24 cellular contexts compared by ENCODE assay signal in genomic region chr5:139148986-139149385, GRCh38. TPM values are rescaled to one million over a fixed set of nuclear protein-coding genes. Genes with fewer than 3 reads are reported as not detected.
A peak's percentile ranks its signal among the peaks of the same experiment; 100 is the strongest.
DNase-seq lines count a peak whose midpoint lies in the region; ATAC-seq and TF ChIP-seq lines count a peak whose summit lies in the region.
"Had no signal": no experiment of that assay in that cellular context is flagged by ENCODE, and none has a peak within 500 bp of the region (broad histone marks: within the 10 kb centered on the region; RNA-seq: fewer than 3 reads in every experiment).

No MANE protein-coding gene starts in this region.

- H3K9me3 ChIP-seq in tibial artery, result no peaks in the 10 kb centered on the region
- H3K9me3 ChIP-seq: SK-N-SH, testis had no signal

- no peak for ATAC-seq in activated T-helper 17 cell treated with anti-CD3 and anti-CD28 coated beads, Interleukin-2, amount 50 U/mL, for 72 hours (replicated peaks)
- ATAC-seq: WTC11 had no signal

- intact Hi-C loops in tibial artery (cut with DNase I; ENCODE audit: low total_unique reads), result no loop called here
- intact Hi-C loops in activated CD4-positive, alpha-beta T cell treated with anti-CD3 and anti-CD28 coated beads, Interleukin-2, amount 10 ng/mL, durations not matched to agents 24 days and 14 days (cut with micrococcal nuclease), result loop anchor here (5.0 kb wide), 1 partner anchor 98 kb away; no protein-coding TSS in a partner anchor

- peaks cover 0 to 54% (median 41%) of the 10 kb centered on the region in 4 donors for H3K4me1 ChIP-seq in tibial artery

- H3K4me1 Mint-ChIP-seq in activated T-helper 17 cell treated with anti-CD3 and anti-CD28 coated beads, Interleukin-2, amount 50 U/mL, for 72 hours, result peaks cover 35% of the 10 kb centered on the region
- H3K4me1 Mint-ChIP-seq in mesothelial cell of epicardium, result peaks cover 69% of the 10 kb centered on the region
- H3K4me1 Mint-ChIP-seq in activated CD4-positive, alpha-beta T cell treated with anti-CD3 and anti-CD28 coated beads, Interleukin-2, amount 10 ng/mL, durations not matched to agents 24 days and 14 days, result peaks cover 13% of the 10 kb centered on the region

- H3K27ac ChIP-seq in tibial artery, result peak overlapping the region; percentile 55 to 56
- H3K27ac ChIP-seq: RWPE1, testis had no signal

- peak overlapping the region; percentile 18 for H3K27ac Mint-ChIP-seq in activated T-helper 17 cell treated with anti-CD3 and anti-CD28 coated beads, Interleukin-2, amount 50 U/mL, for 72 hours
- peak overlapping the region; percentile 96 for H3K27ac Mint-ChIP-seq in mesothelial cell of epicardium
- no peak overlapping the region for H3K27ac Mint-ChIP-seq in activated CD4-positive, alpha-beta T cell treated with anti-CD3 and anti-CD28 coated beads, Interleukin-2, amount 10 ng/mL, durations not matched to agents 24 days and 14 days
- H3K27ac Mint-ChIP-seq: T-helper 2 cell treated with Interferon-gamma antibody and Interleukin-4, amounts not matched to agents 5 μg/mL and 100 μg/mL, for 36 hours had no signal

- no peaks in the 10 kb centered on the region for H3K27me3 ChIP-seq in tibial artery
- H3K27me3 ChIP-seq: testis had no signal

- H3K4me3 ChIP-seq in tibial artery, result no peak overlapping the region
- H3K4me3 ChIP-seq: testis had no signal

- DNase-seq in DMS53 (lab: John Stamatoyannopoulos, UW), result peak; percentile 26
- no peak for DNase-seq in DMS53 treated with DMSO at 0.1 percent for 48 hours (lab: John Stamatoyannopoulos, UW; ENCODE audit: unreplicated experiment)
- DNase-seq in mesothelial cell of epicardium (ENCODE audit: low spot score in 2 of 2, unreplicated experiment in 2 of 2), result no peak
- no peak for DNase-seq in tibial artery
- DNase-seq in activated CD4-positive, alpha-beta T cell treated with anti-CD3 and anti-CD28 coated beads, Interleukin-2, amount 10 ng/mL, durations not matched to agents 24 days and 14 days, result no peak
- no peak for DNase-seq in KG1 (lab: John Stamatoyannopoulos, UW)
- DNase-seq in HuH-7 (ENCODE audit: low spot score), result no peak
- DNase-seq: 8988T; activated CD8-positive, alpha-beta memory T cell treated with anti-CD3 and anti-CD28 coated beads, Interleukin-2, amount 50 U/mL, for 48 hours; activated effector memory CD4-positive, alpha-beta T cell treated with Interleukin-2 at 50 U/mL for 16 hours; CD8-positive, alpha-beta memory T cell; effector CD4-positive, alpha-beta T cell; head of caudate nucleus; Karpas-422; naive thymus-derived CD4-positive, alpha-beta T cell; NCI-H1048; NCI-H187 treated with DMSO at 0.1 percent for 48 hours; NCI-H82; SK-N-SH; testis had no signal

- no peaks in the 10 kb centered on the region for H3K36me3 ChIP-seq in tibial artery

- H3K4me3 Mint-ChIP-seq in activated T-helper 17 cell treated with anti-CD3 and anti-CD28 coated beads, Interleukin-2, amount 50 U/mL, for 72 hours, result no peak overlapping the region
- no peak overlapping the region for H3K4me3 Mint-ChIP-seq in mesothelial cell of epicardium
- no peak overlapping the region for H3K4me3 Mint-ChIP-seq in activated CD4-positive, alpha-beta T cell treated with anti-CD3 and anti-CD28 coated beads, Interleukin-2, amount 10 ng/mL, durations not matched to agents 24 days and 14 days
- H3K4me3 Mint-ChIP-seq: CD8-positive, alpha-beta memory T cell; naive thymus-derived CD4-positive, alpha-beta T cell; T-helper 2 cell treated with Interferon-gamma antibody and Interleukin-4, amounts not matched to agents 5 μg/mL and 100 μg/mL, for 36 hours; WTC11 had no signal

- H3K9me3 Mint-ChIP-seq in activated T-helper 17 cell treated with anti-CD3 and anti-CD28 coated beads, Interleukin-2, amount 50 U/mL, for 72 hours, result no peaks in the 10 kb centered on the region
- H3K9me3 Mint-ChIP-seq in mesothelial cell of epicardium, result peaks cover 3% of the 10 kb centered on the region
- H3K9me3 Mint-ChIP-seq in activated CD4-positive, alpha-beta T cell treated with anti-CD3 and anti-CD28 coated beads, Interleukin-2, amount 10 ng/mL, durations not matched to agents 24 days and 14 days, result no peaks in the 10 kb centered on the region
- H3K9me3 Mint-ChIP-seq: CD8-positive, alpha-beta memory T cell; naive thymus-derived CD4-positive, alpha-beta T cell; T-helper 2 cell treated with Interferon-gamma antibody and Interleukin-4, amounts not matched to agents 5 μg/mL and 100 μg/mL, for 36 hours; WTC11 had no signal

- H3K27me3 Mint-ChIP-seq in activated T-helper 17 cell treated with anti-CD3 and anti-CD28 coated beads, Interleukin-2, amount 50 U/mL, for 72 hours, result no peaks in the 10 kb centered on the region
- no peaks in the 10 kb centered on the region for H3K27me3 Mint-ChIP-seq in mesothelial cell of epicardium (ENCODE audit: low read depth)
- H3K27me3 Mint-ChIP-seq in activated CD4-positive, alpha-beta T cell treated with anti-CD3 and anti-CD28 coated beads, Interleukin-2, amount 10 ng/mL, durations not matched to agents 24 days and 14 days, result no peaks in the 10 kb centered on the region
- H3K27me3 Mint-ChIP-seq: CD8-positive, alpha-beta memory T cell; naive thymus-derived CD4-positive, alpha-beta T cell had no signal

- H3K36me3 Mint-ChIP-seq in activated T-helper 17 cell treated with anti-CD3 and anti-CD28 coated beads, Interleukin-2, amount 50 U/mL, for 72 hours (ENCODE audit: low read depth), result no peaks in the 10 kb centered on the region
- peaks cover 4% of the 10 kb centered on the region for H3K36me3 Mint-ChIP-seq in mesothelial cell of epicardium
- H3K36me3 Mint-ChIP-seq in activated CD4-positive, alpha-beta T cell treated with anti-CD3 and anti-CD28 coated beads, Interleukin-2, amount 10 ng/mL, durations not matched to agents 24 days and 14 days (ENCODE audit: low read depth), result no peaks in the 10 kb centered on the region
- H3K36me3 Mint-ChIP-seq: WTC11 had no signal

- no peak for TF ChIP-seq CTCF in mesothelial cell of epicardium (IDR thresholded peaks at IDR 0.05; ENCODE audit: unreplicated experiment)
- no peak for TF ChIP-seq CTCF in tibial artery (IDR thresholded peaks at IDR 0.05)

RNA-seq across cellular contexts. Expression of gene SIL1, which starts 49.2 kb away (rescaled TPM):
- total RNA-seq in activated T-helper 17 cell treated with anti-CD3 and anti-CD28 coated beads, Interleukin-2, amount 50 U/mL, for 72 hours, result 10 to 100 TPM; 24.4 to 27.0 TPM
- 46.2 to 55.4 TPM (median 51.2 TPM) in 3 replicates for total RNA-seq in mesothelial cell of epicardium
- 31.1 and 40.5 TPM in 2 replicates for total RNA-seq in activated CD4-positive, alpha-beta T cell treated with anti-CD3 and anti-CD28 coated beads, Interleukin-2, amount 10 ng/mL, durations not matched to agents 24 days and 14 days
